21 cellular contexts compared by ENCODE assay signal in genomic region chr4:35972814-35973213, GRCh38.
DNase-seq lines count a peak whose midpoint lies in the region; ATAC-seq, FAIRE-seq and TF ChIP-seq lines count a peak whose summit lies in the region.
"Had no signal": no experiment of that assay in that cellular context is flagged by ENCODE, and none has a peak within 500 bp of the region (broad histone marks: within the 10 kb centered on the region; RNA-seq: fewer than 3 reads in every experiment).

No MANE protein-coding gene starts in this region.

- in situ Hi-C loops in IMR-90 (cut with MboI; ENCODE audit: low sequenced_read_pairs) = no loop called here

- no peaks in the 10 kb centered on the region for H3K27me3 ChIP-seq in IMR-90 (ENCODE audit: control insufficient read depth, insufficient read depth, low read length)
- H3K27me3 ChIP-seq in H1 (replicated peaks in 1 of 4; ENCODE audit: control insufficient read depth in 3 of 4, extremely low read depth in 1 of 4, insufficient read depth in 3 of 4, low read length in 3 of 4) = no peaks in the 10 kb centered on the region
- H3K27me3 ChIP-seq: BLaER1 treated with 17β-estradiol and CSF1 and Interleukin-3, amounts not matched to agents 10 nM and 100 nM had no signal

- no peak overlapping the region for H2BK12ac ChIP-seq in H1 (ENCODE audit: low read depth, low read length)

- H3K4me2 ChIP-seq in IMR-90 (ENCODE audit: low read depth, low read length) = no peak overlapping the region
- no peak overlapping the region for H3K4me2 ChIP-seq in H1 (ENCODE audit: insufficient read depth in 1 of 2, low read depth in 2 of 2, low read length in 2 of 2)
- H3K4me2 ChIP-seq: A549; BLaER1 treated with 17β-estradiol and CSF1 and Interleukin-3, amounts not matched to agents 10 nM and 100 nM had no signal

- TF ChIP-seq RAD21 in IMR-90 (IDR thresholded peaks at IDR 0.05; ENCODE audit: low read length) = no peak
- no peak for TF ChIP-seq RAD21 in H1 (IDR thresholded peaks at IDR 0.05 in 1 of 2, conservative IDR thresholded peaks at IDR 0.05 in 1 of 2; ENCODE audit: low read depth in 2 of 2, low read length in 2 of 2)

- H4K91ac ChIP-seq in IMR-90 (ENCODE audit: insufficient read depth, low read depth, low read length) (no peak overlapping the region), H1 (replicated peaks; ENCODE audit: insufficient read length, low read length) (no peak overlapping the region)

- H2BK5ac ChIP-seq in IMR-90 (ENCODE audit: low read depth, low read length, poor library complexity, severe bottlenecking) (no peak overlapping the region), H1 (ENCODE audit: low read depth, low read length) (no peak overlapping the region)

- no peak overlapping the region for H3K27ac ChIP-seq in IMR-90 (ENCODE audit: insufficient read depth, low read length)
- H3K27ac ChIP-seq in H1 (ENCODE audit: low read depth, low read length) = no peak overlapping the region
- H3K27ac ChIP-seq: 22Rv1; A549; BLaER1 treated with 17β-estradiol and CSF1 and Interleukin-3, amounts not matched to agents 10 nM and 100 nM; C4-2B had no signal

- peaks cover 2 to 4% of the 10 kb centered on the region in 2 donors for H3K36me3 Mint-ChIP-seq in activated T-cell treated with anti-CD3 and anti-CD28 coated beads, Interleukin-2, amount 50 U/mL, for 72 hours (ENCODE audit: insufficient read depth in 2 of 2)
- H3K36me3 Mint-ChIP-seq in activated T-cell treated with anti-CD3 and anti-CD28 coated beads, Interleukin-2, amount 50 U/mL, for 24 hours (ENCODE audit: low read depth) = no peaks in the 10 kb centered on the region
- H3K36me3 Mint-ChIP-seq: CD8-positive, alpha-beta T cell had no signal

- H3K4me3 Mint-ChIP-seq in activated T-cell treated with anti-CD3 and anti-CD28 coated beads, Interleukin-2, amount 50 U/mL, for 72 hours = no peak overlapping the region
- H3K4me3 Mint-ChIP-seq in activated T-cell treated with anti-CD3 and anti-CD28 coated beads, Interleukin-2, amount 50 U/mL, for 24 hours = no peak overlapping the region
- H3K4me3 Mint-ChIP-seq: B cell; CD4-positive, alpha-beta T cell; CD8-positive, alpha-beta T cell had no signal

- no peaks in the 10 kb centered on the region for H3K36me3 ChIP-seq in IMR-90 (ENCODE audit: control insufficient read depth, insufficient read depth, low read length)
- no peaks in the 10 kb centered on the region for H3K36me3 ChIP-seq in H1 (ENCODE audit: control insufficient read depth in 2 of 4, insufficient read depth in 4 of 4, low read length in 3 of 4)
- H3K36me3 ChIP-seq: BLaER1 treated with 17β-estradiol and CSF1 and Interleukin-3, amounts not matched to agents 10 nM and 100 nM had no signal

- dilution Hi-C loops in IMR-90 (cut with HindIII; ENCODE audit: low sequenced_read_pairs, unreplicated experiment) = no loop called here

- H4K20me1 ChIP-seq in IMR-90 (ENCODE audit: insufficient read depth, low read length) (no peaks in the 10 kb centered on the region), H1 (replicated peaks in 1 of 2; ENCODE audit: control insufficient read depth in 1 of 2, insufficient read depth in 2 of 2, low read length in 2 of 2) (no peaks in the 10 kb centered on the region)
- H4K20me1 ChIP-seq: BLaER1 treated with 17β-estradiol and CSF1 and Interleukin-3, amounts not matched to agents 10 nM and 100 nM had no signal

- no peak for FAIRE-seq in H1 (lab: Jason Lieb, UNC)
- FAIRE-seq: A549, D721Med, G401.6, GM12891, GM19239 had no signal

- H4K5ac ChIP-seq in IMR-90 (ENCODE audit: low read depth, low read length) = no peak overlapping the region
- H4K5ac ChIP-seq in H1 (ENCODE audit: insufficient read length, low read depth, low read length) = no peak overlapping the region

- H2AK5ac ChIP-seq in IMR-90 (ENCODE audit: low read depth, low read length) (no peak overlapping the region), H1 (ENCODE audit: low read depth, low read length) (no peak overlapping the region)

- H2BK20ac ChIP-seq in IMR-90 (ENCODE audit: low read depth, low read length) = no peak overlapping the region
- H2BK20ac ChIP-seq in H1 (ENCODE audit: low read length) = no peak overlapping the region

- H3K23me2 ChIP-seq in H1 (ENCODE audit: low read depth, low read length) = no peaks in the 10 kb centered on the region

- no peak for TF ChIP-seq CTCF in IMR-90 (conservative IDR thresholded peaks at IDR 0.05; ENCODE audit: low read depth, low read length)
- no peak for TF ChIP-seq CTCF in H1 (IDR thresholded peaks at IDR 0.05; ENCODE audit: control extremely low read depth in 1 of 3, insufficient read depth in 1 of 3, low read depth in 1 of 3, low read length in 3 of 3)

- peak overlapping the region; percentile 29 for H3K27ac Mint-ChIP-seq in activated T-cell treated with anti-CD3 and anti-CD28 coated beads, Interleukin-2, amount 50 U/mL, for 72 hours
- H3K27ac Mint-ChIP-seq in activated T-cell treated with anti-CD3 and anti-CD28 coated beads, Interleukin-2, amount 50 U/mL, for 24 hours = no peak overlapping the region
- H3K27ac Mint-ChIP-seq: B cell; CD4-positive, alpha-beta T cell; CD8-positive, alpha-beta T cell had no signal

- CTCF ChIA-PET in IMR-90 (lab: Yijun Ruan, JAX) (no interaction called here), H1 (lab: Charles Lee; ENCODE audit: partially characterized antibody) (no interaction called here)

- H3K9ac ChIP-seq in IMR-90 (ENCODE audit: low read depth, low read length) (no peak overlapping the region), H1 (replicated peaks in 1 of 4; ENCODE audit: extremely low read depth in 1 of 4, low read depth in 3 of 4, low read length in 3 of 4) (no peak overlapping the region)
- H3K9ac ChIP-seq: BLaER1 treated with 17β-estradiol and CSF1 and Interleukin-3, amounts not matched to agents 10 nM and 100 nM had no signal

- peaks cover 3 to 5% of the 10 kb centered on the region in 2 donors for H3K9me3 Mint-ChIP-seq in activated T-cell treated with anti-CD3 and anti-CD28 coated beads, Interleukin-2, amount 50 U/mL, for 72 hours
- no peaks in the 10 kb centered on the region for H3K9me3 Mint-ChIP-seq in activated T-cell treated with anti-CD3 and anti-CD28 coated beads, Interleukin-2, amount 50 U/mL, for 24 hours
- H3K9me3 Mint-ChIP-seq: CD4-positive, alpha-beta T cell; CD8-positive, alpha-beta T cell had no signal

- WGBS in IMR-90 (ENCODE audit: extremely low coverage in 2 of 2, insufficient read length in 1 of 2), 2 experiments = no CpG with 5 or more reads among the region's 4 CpGs
- 44% methylated on average over 4 of the region's 4 CpGs; no CpG with 5 or more reads in 1 of the 2 experiments for WGBS in H1 (ENCODE audit: extremely low coverage in 1 of 2, insufficient coverage in 1 of 2, insufficient read length in 1 of 2, insufficient replicate concordance in 2 of 2, low coverage in 1 of 2, low lambda C conversion rate in 2 of 2, missing lambda C conversion rate in 1 of 2), 2 experiments

- H3K79me1 ChIP-seq in IMR-90 (ENCODE audit: low read depth in 1 of 2, low read length in 2 of 2) (no peaks in the 10 kb centered on the region), H1 (ENCODE audit: low read depth, low read length) (no peaks in the 10 kb centered on the region)

- POLR2A ChIA-PET in IMR-90 (lab: Charles Lee; ENCODE audit: unreplicated experiment) = no interaction called here
- POLR2A ChIA-PET in H1 (lab: Charles Lee; ENCODE audit: partially characterized antibody) = no interaction called here

- H3K4me1 ChIP-seq in IMR-90 (ENCODE audit: control insufficient read depth, insufficient read depth, low read length) (no peaks in the 10 kb centered on the region), H1 (replicated peaks in 1 of 4; ENCODE audit: control insufficient read depth in 3 of 4, insufficient read depth in 4 of 4, low read length in 3 of 4) (no peaks in the 10 kb centered on the region)
- H3K4me1 ChIP-seq: A549; BLaER1 treated with 17β-estradiol and CSF1 and Interleukin-3, amounts not matched to agents 10 nM and 100 nM; Caco-2 had no signal

- H2BK120ac ChIP-seq in IMR-90 (ENCODE audit: low read depth, low read length) = no peak overlapping the region
- H2BK120ac ChIP-seq in H1 (replicated peaks; ENCODE audit: low read depth, low read length) = no peak overlapping the region

- H3K14ac ChIP-seq in IMR-90 (replicated peaks; ENCODE audit: low read depth, low read length) (no peak overlapping the region), H1 (ENCODE audit: insufficient read length) (no peak overlapping the region)

- no TSS peak for BruUV-seq in IMR-90 (replicated peaks; lab: Mats Ljungman, UMichigan)

- no peak overlapping the region for H2AK9ac ChIP-seq in IMR-90 (replicated peaks; ENCODE audit: low read depth, low read length, poor library complexity)

- H2BK15ac ChIP-seq in IMR-90 (ENCODE audit: low read depth, low read length) (no peak overlapping the region), H1 (ENCODE audit: low read length) (no peak overlapping the region)

- H3K4me3 ChIP-seq in IMR-90 (ENCODE audit: insufficient read depth, low read depth, low read length) = no peak overlapping the region
- no peak overlapping the region for H3K4me3 ChIP-seq in H1 (ENCODE audit: extremely low read depth in 1 of 4, insufficient read depth in 2 of 4, low read depth in 3 of 4, low read length in 4 of 4)
- H3K4me3 ChIP-seq: A549; BLaER1 treated with 17β-estradiol and CSF1 and Interleukin-3, amounts not matched to agents 10 nM and 100 nM had no signal

- H3K23ac ChIP-seq in IMR-90 (ENCODE audit: low read depth, low read length) = no peak overlapping the region
- H3K23ac ChIP-seq in H1 (ENCODE audit: insufficient read length) = no peak overlapping the region

- intact Hi-C loops in IMR-90 (cut with micrococcal nuclease) = no loop called here

- H3K9me3 ChIP-seq in IMR-90 (ENCODE audit: control insufficient read depth, insufficient read depth, low read length) (no peaks in the 10 kb centered on the region), H1 (ENCODE audit: insufficient read depth in 2 of 2, low read depth in 1 of 2, low read length in 1 of 2) (no peaks in the 10 kb centered on the region)
- H3K9me3 ChIP-seq: A549; BLaER1 treated with 17β-estradiol and CSF1 and Interleukin-3, amounts not matched to agents 10 nM and 100 nM; Caco-2 had no signal

- no peak for TF ChIP-seq EP300 in H1 (IDR thresholded peaks at IDR 0.05; ENCODE audit: borderline replicate concordance in 1 of 2, low read depth in 2 of 2, low read length in 2 of 2)

- TF ChIP-seq POLR2A in IMR-90 (IDR thresholded peaks at IDR 0.05; ENCODE audit: low read depth, low read length) (no peak), H1 (IDR thresholded peaks at IDR 0.05; ENCODE audit: control extremely low read depth in 1 of 2, low read depth in 2 of 2, low read length in 2 of 2) (no peak)

- peaks cover 24% of the 10 kb centered on the region for H3K27me3 Mint-ChIP-seq in activated T-cell treated with anti-CD3 and anti-CD28 coated beads, Interleukin-2, amount 50 U/mL, for 72 hours (ENCODE audit: low read depth)
- no peaks in the 10 kb centered on the region for H3K27me3 Mint-ChIP-seq in activated T-cell treated with anti-CD3 and anti-CD28 coated beads, Interleukin-2, amount 50 U/mL, for 24 hours
- H3K27me3 Mint-ChIP-seq: B cell; CD4-positive, alpha-beta T cell had no signal

- no peak overlapping the region for H3K4ac ChIP-seq in IMR-90 (ENCODE audit: low read depth, low read length)
- no peak overlapping the region for H3K4ac ChIP-seq in H1 (replicated peaks; ENCODE audit: insufficient read length, low read depth, low read length)

- no peak overlapping the region for H4K8ac ChIP-seq in IMR-90 (ENCODE audit: low read depth in 2 of 2, low read length in 2 of 2)
- no peak overlapping the region for H4K8ac ChIP-seq in H1 (ENCODE audit: extremely low read depth, insufficient read depth, low read length)

- DNase-seq in activated T-cell treated with anti-CD3 and anti-CD28 coated beads, Interleukin-2, amount 50 U/mL, for 72 hours = no peak
- DNase-seq in activated T-cell treated with anti-CD3 and anti-CD28 coated beads, Interleukin-2, amount 50 U/mL, for 24 hours = no peak
- DNase-seq in IMR-90 (no peak), H1 (ENCODE audit: low read depth in 1 of 2, low spot score in 2 of 2) (no peak), RPMI8226 (no peak)
- DNase-seq: AML-193; Caco-2; Calu3; CD4-positive, alpha-beta T cell; CD8-positive, alpha-beta T cell; DMS79 treated with DMSO at 0.1 percent for 48 hours; GF-D8 had no signal

- H3K4me1 Mint-ChIP-seq in activated T-cell treated with anti-CD3 and anti-CD28 coated beads, Interleukin-2, amount 50 U/mL, for 72 hours (ENCODE audit: low read depth) = peaks cover 30% of the 10 kb centered on the region
- peaks cover 23% of the 10 kb centered on the region for H3K4me1 Mint-ChIP-seq in activated T-cell treated with anti-CD3 and anti-CD28 coated beads, Interleukin-2, amount 50 U/mL, for 24 hours (ENCODE audit: low read depth)
- H3K4me1 Mint-ChIP-seq: B cell had no signal

- no peak overlapping the region for H2AFZ ChIP-seq in IMR-90 (replicated peaks; ENCODE audit: low read length, poor library complexity)
- H2AFZ ChIP-seq in H1 (ENCODE audit: low read length) = no peak overlapping the region

- ATAC-seq in activated T-cell treated with anti-CD3 and anti-CD28 coated beads, Interleukin-2, amount 50 U/mL, for 72 hours (replicated peaks in 1 of 2) = no peak
- ATAC-seq in IMR-90 (ENCODE audit: low read depth) = no peak
- ATAC-seq: A549; CD8-positive, alpha-beta T cell had no signal

- H3K79me2 ChIP-seq in H1 (ENCODE audit: control insufficient read depth in 1 of 2, insufficient read depth in 2 of 2, low read length in 2 of 2) = no peaks in the 10 kb centered on the region

- no peak overlapping the region for H3K56ac ChIP-seq in IMR-90 (ENCODE audit: extremely low read depth, insufficient read depth, low read length)
- H3K56ac ChIP-seq in H1 (replicated peaks; ENCODE audit: insufficient read length, low read depth, low read length) = peak overlapping the region; percentile 64

- no peak overlapping the region for H3K18ac ChIP-seq in IMR-90 (ENCODE audit: low read depth, low read length)
- H3K18ac ChIP-seq in H1 (ENCODE audit: extremely low read depth, low read length) = no peak overlapping the region

- H3K9me1 ChIP-seq in IMR-90 (ENCODE audit: insufficient read depth, low read length) = no peaks in the 10 kb centered on the region
